8 cellular contexts compared by ENCODE assay signal in genomic region chr3:43759297-43759782, GRCh38.
DNase-seq lines count a peak whose midpoint lies in the region; ATAC-seq, FAIRE-seq and TF ChIP-seq lines count a peak whose summit lies in the region.

No MANE protein-coding gene starts in this region.

- peak; percentile 79 for DNase-seq in BJ (ENCODE audit: low read depth)
- peak; percentile 95 for DNase-seq in HS-27A (ENCODE audit: low read depth)
- DNase-seq in GM12878 (ENCODE audit: low read depth, low spot score): no peak
- DNase-seq in right lobe of liver: no peak
- DNase-seq in NCI-H2196 (lab: John Stamatoyannopoulos, UW; ENCODE audit: unreplicated experiment): no peak

- H3K4me3 ChIP-seq in BJ (ENCODE audit: low read depth, low read length) (no peak overlapping the region), GM12878 (no peak overlapping the region), right lobe of liver (no peak overlapping the region)

- H3K4me1 ChIP-seq in GM12878 (ENCODE audit: control insufficient read depth, insufficient read depth, low read length) (no peaks in the 10 kb centered on the region), right lobe of liver (no peaks in the 10 kb centered on the region)

- no TSS peak for BruUV-seq in GM12878 (replicated peaks; lab: Mats Ljungman, UMichigan)

- H2AFZ ChIP-seq in GM12878 (ENCODE audit: control insufficient read depth, low read depth, low read length): no peak overlapping the region

- CTCF ChIA-PET in BJ (lab: Yijun Ruan, JAX): interaction anchor here (0.6 to 1.2 kb wide), 4 partner anchors 10 to 1566 kb away, joined by 4 to 6 read pairs (median 4); partner anchors contain the start of gene ANO10
- CTCF ChIA-PET in GM12878 (lab: Yijun Ruan, JAX): interaction anchor here (0.9 to 1.4 kb wide), 3 partner anchors 9 to 201 kb away, joined by 3 to 6 read pairs (median 4); no protein-coding TSS in a partner anchor

- WGBS in GM12878 (ENCODE audit: insufficient coverage, insufficient replicate concordance, low lambda C conversion rate, missing lambda C conversion rate): 22% methylated on average over 6 of the region's 6 CpGs
- WGBS in right lobe of liver (ENCODE audit: insufficient coverage, low coverage, low lambda C conversion rate, missing lambda C conversion rate): 30% methylated on average over 1 of the region's 6 CpGs

- SMC1A ChIA-PET in GM12878 (lab: Charles Lee; ENCODE audit: uncharacterized antibody, unreplicated experiment): no interaction called here

- TF ChIP-seq EP300 in GM12878 (IDR thresholded peaks at IDR 0.05; ENCODE audit: borderline replicate concordance in 1 of 2, control insufficient read depth in 1 of 2, low read depth in 2 of 2, low read length in 2 of 2): no peak

- H3K27me3 ChIP-seq in BJ (ENCODE audit: control insufficient read depth, insufficient read depth, low read length) (no peaks in the 10 kb centered on the region), GM12878 (replicated peaks in 1 of 2; ENCODE audit: control insufficient read depth in 2 of 2, insufficient read depth in 2 of 2, low read length in 1 of 2) (no peaks in the 10 kb centered on the region; a peak in 1 of 4 replicates), right lobe of liver (no peaks in the 10 kb centered on the region)

- H3K79me2 ChIP-seq in GM12878 (ENCODE audit: control insufficient read depth, insufficient read depth, low read length): no peaks in the 10 kb centered on the region

- ATAC-seq in GM12878: peak; percentile 67
- ATAC-seq in right lobe of liver: peak; percentile 61 to 80 (median 65)
- ATAC-seq in HG03520 (IDR thresholded peaks at IDR 0.05; ENCODE audit: unreplicated experiment): no peak
- ATAC-seq in HG03565 (IDR thresholded peaks at IDR 0.05; ENCODE audit: unreplicated experiment): no peak
- no peak for ATAC-seq in GM21515 (IDR thresholded peaks at IDR 0.05; ENCODE audit: unreplicated experiment)

- RAD21 ChIA-PET in GM12878 (lab: Charles Lee; ENCODE audit: unreplicated experiment): interaction anchor here (0.9 kb wide), 1 partner anchor 215 kb away, joined by 3 read pairs; no protein-coding TSS in a partner anchor

- intact Hi-C loops in GM12878 (cut with micrococcal nuclease; ENCODE audit: unreplicated experiment) (loop anchor here (1.0 kb wide), 1 partner anchor 215 kb away; no protein-coding TSS in a partner anchor), right lobe of liver (cut with DNase I) (loop anchor here in 1 of 2 donors (10.0 kb wide), 1 partner anchor 445 kb away; no protein-coding TSS in a partner anchor)

- H3K9me3 ChIP-seq in GM12878 (replicated peaks; ENCODE audit: control insufficient read depth, insufficient read depth, low read length) (no peaks in the 10 kb centered on the region), right lobe of liver (no peaks in the 10 kb centered on the region)

- no peak overlapping the region for H3K9ac ChIP-seq in GM12878 (ENCODE audit: control insufficient read depth, insufficient read depth, low read length)

- TF ChIP-seq RAD21 in GM12878 (IDR thresholded peaks at IDR 0.05; ENCODE audit: insufficient read depth, low read depth, low read length): peak; percentile 34

- TF ChIP-seq CTCF in BJ (IDR thresholded peaks at IDR 0.05; ENCODE audit: insufficient read depth, low read depth, low read length) (peak; percentile 34; the same call in 1 of the 2 replicates), GM12878 (IDR thresholded peaks at IDR 0.05 in 2 of 3, conservative IDR thresholded peaks at IDR 0.05 in 1 of 3; ENCODE audit: control insufficient read depth in 2 of 3, extremely low read depth in 1 of 3, insufficient read depth in 1 of 3, low read depth in 3 of 3, low read length in 3 of 3) (peak; percentile 15 to 34 (median 16); a peak in 2 of 6 replicates), right lobe of liver (IDR thresholded peaks at IDR 0.05) (peak in 1 of 4 donors; percentile 29)

- TF ChIP-seq POLR2A in GM12878 (IDR thresholded peaks at IDR 0.05; ENCODE audit: low read depth, low read length) (no peak), right lobe of liver (IDR thresholded peaks at IDR 0.05) (no peak)

- H4K20me1 ChIP-seq in GM12878 (ENCODE audit: control insufficient read depth, insufficient read depth): no peaks in the 10 kb centered on the region

- in situ Hi-C loops in GM12878 (cut with MboI): no loop called here

- no peak overlapping the region for H3K4me2 ChIP-seq in GM12878 (ENCODE audit: control insufficient read depth, insufficient read depth)

- H3K27ac ChIP-seq in GM12878 (ENCODE audit: control insufficient read depth, insufficient read depth): no peak overlapping the region
- H3K27ac ChIP-seq in right lobe of liver: no peak overlapping the region

- POLR2A ChIA-PET in BJ (lab: Charles Lee) (interaction anchor here (1.0 kb wide), 1 partner anchor 135 kb away, joined by 3 read pairs; no protein-coding TSS in a partner anchor), GM12878 (lab: Charles Lee) (no interaction called here)

- no peaks in the 10 kb centered on the region for H3K36me3 ChIP-seq in BJ (ENCODE audit: control insufficient read depth, insufficient read depth, low read length)
- no peaks in the 10 kb centered on the region for H3K36me3 ChIP-seq in GM12878 (ENCODE audit: control insufficient read depth in 2 of 2, insufficient read depth in 2 of 2, low read length in 1 of 2)
- H3K36me3 ChIP-seq in right lobe of liver: no peaks in the 10 kb centered on the region

- no peak for FAIRE-seq in GM12878 (lab: Jason Lieb, UNC)

TF ChIP-seq in GM12878, 131 proteins besides CTCF, POLR2A, EP300 and RAD21:
- no peak for TF ChIP-seq BCL3 (IDR thresholded peaks at IDR 0.05; ENCODE audit: borderline replicate concordance, insufficient read depth, low read depth, low read length, poor library complexity, severe bottlenecking)
- TF ChIP-seq SMAD5 (IDR thresholded peaks at IDR 0.05; ENCODE audit: low read depth): no peak
- TF ChIP-seq IRF5 (IDR thresholded peaks at IDR 0.05; ENCODE audit: borderline replicate concordance): no peak
- TF ChIP-seq SREBF1 (IDR thresholded peaks at IDR 0.05; ENCODE audit: low read length): no peak
- TF ChIP-seq RUNX3 (IDR thresholded peaks at IDR 0.05; ENCODE audit: low read length): no peak
- TF ChIP-seq POLR2AphosphoS5 (IDR thresholded peaks at IDR 0.05; ENCODE audit: low read length): no peak
- TF ChIP-seq NR2C2 (IDR thresholded peaks at IDR 0.05; ENCODE audit: borderline replicate concordance, control insufficient read depth, insufficient read length, low read depth): no peak
- TF ChIP-seq SPI1 (IDR thresholded peaks at IDR 0.05; ENCODE audit: borderline replicate concordance, insufficient read depth, low read depth, low read length): no peak
- no peak for TF ChIP-seq ATF2 (IDR thresholded peaks at IDR 0.05; ENCODE audit: low read length)
- no peak for TF ChIP-seq JUNB (IDR thresholded peaks at IDR 0.05)
- TF ChIP-seq IKZF2 (IDR thresholded peaks at IDR 0.05): no peak
- no peak for TF ChIP-seq CBX5 (IDR thresholded peaks at IDR 0.05; ENCODE audit: low read depth)
- no peak for TF ChIP-seq RBBP5 (conservative IDR thresholded peaks at IDR 0.05)
- no peak for TF ChIP-seq PAX5 (IDR thresholded peaks at IDR 0.05; ENCODE audit: borderline replicate concordance, low read depth, low read length)
- no peak for TF ChIP-seq POLR2AphosphoS2 (IDR thresholded peaks at IDR 0.05; ENCODE audit: low read depth, low read length)
- no peak for TF ChIP-seq YBX1 (IDR thresholded peaks at IDR 0.05)
TF ChIP-seq in GM12878: peak in this region for 0.

Comparison
In these comparisons a context has a peak if more than half of its experiments do, and no peak if none do; other contexts are left out.
1. DNase-seq: peak in BJ (single experiment) and HS-27A (single experiment); none in GM12878 (single experiment), right lobe of liver (0 of 3) and NCI-H2196 (single experiment).
2. ATAC-seq: peak in GM12878 (single experiment) and right lobe of liver (4 of 4); none in HG03520 (single experiment), HG03565 (single experiment) and GM21515 (single experiment).